1 cellular context compared by ENCODE assay signal in the genomic region with DNA sequence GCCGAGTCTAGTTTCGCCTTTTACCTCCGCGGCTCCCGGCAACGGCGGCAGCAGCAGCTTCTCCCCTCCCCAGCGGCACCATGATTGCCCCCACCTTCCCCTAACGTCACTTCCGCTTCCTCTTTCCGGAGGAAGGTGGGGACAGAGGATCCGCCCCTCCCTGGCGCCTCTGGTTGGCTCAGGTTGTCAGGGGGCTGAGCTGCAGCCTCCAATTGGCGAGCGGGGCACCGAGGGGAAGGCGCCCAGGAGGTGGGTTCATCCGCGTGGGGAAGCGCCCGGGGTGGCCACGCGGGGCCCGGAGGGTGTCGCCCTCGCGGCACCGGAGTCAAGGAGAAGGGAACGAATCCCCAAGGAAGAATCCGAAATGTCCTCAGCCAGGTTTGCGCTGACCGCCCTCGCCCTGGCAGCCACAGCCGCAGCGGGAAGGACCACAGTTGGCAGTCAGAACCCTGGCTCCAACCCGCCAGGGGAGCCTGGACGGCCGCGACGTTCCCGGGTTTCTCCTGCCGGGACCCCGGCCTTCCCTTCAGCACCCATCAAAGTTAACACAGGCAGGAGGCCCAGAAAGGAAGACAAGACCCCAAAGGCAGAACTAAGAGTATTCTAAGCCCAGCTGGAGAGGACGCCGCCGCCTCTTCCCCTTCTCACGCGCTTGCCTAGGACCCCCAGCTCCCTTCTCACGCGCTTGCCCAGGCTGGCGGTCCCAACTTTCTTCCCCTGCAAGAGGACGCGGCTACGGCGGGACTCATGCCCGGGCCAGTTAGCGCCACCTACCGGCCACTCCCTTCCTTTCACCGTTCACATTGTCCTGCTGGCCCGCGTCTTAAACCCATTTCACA.
TF ChIP-seq lines count a peak whose summit lies in the region.

A gene (minus strand): TSS at position 86 of the 839 bp plus-strand sequence. CDS start 1,934 bp downstream, outside the sequence.

TF ChIP-seq in HEK293, 187 proteins besides CTCF, POLR2A, EP300 and RAD21 (continued from another document and continues in another):
- TF ChIP-seq, protein P1, sequence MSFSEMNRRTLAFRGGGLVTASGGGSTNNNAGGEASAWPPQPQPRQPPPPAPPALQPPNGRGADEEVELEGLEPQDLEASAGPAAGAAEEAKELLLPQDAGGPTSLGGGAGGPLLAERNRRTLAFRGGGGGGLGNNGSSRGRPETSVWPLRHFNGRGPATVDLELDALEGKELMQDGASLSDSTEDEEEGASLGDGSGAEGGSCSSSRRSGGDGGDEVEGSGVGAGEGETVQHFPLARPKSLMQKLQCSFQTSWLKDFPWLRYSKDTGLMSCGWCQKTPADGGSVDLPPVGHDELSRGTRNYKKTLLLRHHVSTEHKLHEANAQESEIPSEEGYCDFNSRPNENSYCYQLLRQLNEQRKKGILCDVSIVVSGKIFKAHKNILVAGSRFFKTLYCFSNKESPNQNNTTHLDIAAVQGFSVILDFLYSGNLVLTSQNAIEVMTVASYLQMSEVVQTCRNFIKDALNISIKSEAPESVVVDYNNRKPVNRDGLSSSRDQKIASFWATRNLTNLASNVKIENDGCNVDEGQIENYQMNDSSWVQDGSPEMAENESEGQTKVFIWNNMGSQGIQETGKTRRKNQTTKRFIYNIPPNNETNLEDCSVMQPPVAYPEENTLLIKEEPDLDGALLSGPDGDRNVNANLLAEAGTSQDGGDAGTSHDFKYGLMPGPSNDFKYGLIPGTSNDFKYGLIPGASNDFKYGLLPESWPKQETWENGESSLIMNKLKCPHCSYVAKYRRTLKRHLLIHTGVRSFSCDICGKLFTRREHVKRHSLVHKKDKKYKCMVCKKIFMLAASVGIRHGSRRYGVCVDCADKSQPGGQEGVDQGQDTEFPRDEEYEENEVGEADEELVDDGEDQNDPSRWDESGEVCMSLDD (tag by site-specific recombination; IDR thresholded peaks at IDR 0.05), result peak; percentile 84
- TF ChIP-seq, protein P2, sequence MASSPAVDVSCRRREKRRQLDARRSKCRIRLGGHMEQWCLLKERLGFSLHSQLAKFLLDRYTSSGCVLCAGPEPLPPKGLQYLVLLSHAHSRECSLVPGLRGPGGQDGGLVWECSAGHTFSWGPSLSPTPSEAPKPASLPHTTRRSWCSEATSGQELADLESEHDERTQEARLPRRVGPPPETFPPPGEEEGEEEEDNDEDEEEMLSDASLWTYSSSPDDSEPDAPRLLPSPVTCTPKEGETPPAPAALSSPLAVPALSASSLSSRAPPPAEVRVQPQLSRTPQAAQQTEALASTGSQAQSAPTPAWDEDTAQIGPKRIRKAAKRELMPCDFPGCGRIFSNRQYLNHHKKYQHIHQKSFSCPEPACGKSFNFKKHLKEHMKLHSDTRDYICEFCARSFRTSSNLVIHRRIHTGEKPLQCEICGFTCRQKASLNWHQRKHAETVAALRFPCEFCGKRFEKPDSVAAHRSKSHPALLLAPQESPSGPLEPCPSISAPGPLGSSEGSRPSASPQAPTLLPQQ (tag by site-specific recombination; IDR thresholded peaks at IDR 0.05), result peak; percentile 36; the same call in 1 of the 2 replicates
- TF ChIP-seq MZF1 (tag by site-specific recombination; IDR thresholded peaks at IDR 0.05; ENCODE audit: borderline replicate concordance) (0 out of 2 replicates have a peak, but pooled peaks have one; percentile 56), YY1 (tag by site-specific recombination; IDR thresholded peaks at IDR 0.05) (peak; percentile 84), ZNF777 (tag by site-specific recombination; IDR thresholded peaks at IDR 0.05; ENCODE audit: borderline replicate concordance) (peak; percentile 73), ZBTB8A (tag by site-specific recombination; IDR thresholded peaks at IDR 0.05) (peak; percentile 75), ZNF302 (tag by site-specific recombination; IDR thresholded peaks at IDR 0.05; ENCODE audit: low read depth) (no peak), ZNF324 (tag by site-specific recombination; IDR thresholded peaks at IDR 0.05) (peak; percentile 54; the same call in 1 of the 2 replicates), ZBTB48 (tag by site-specific recombination; IDR thresholded peaks at IDR 0.05) (peak; percentile 76; the same call in 1 of the 2 replicates), EGR2 (tag by site-specific recombination; IDR thresholded peaks at IDR 0.05; ENCODE audit: low read depth) (peak; percentile 51), ZNF561 (tag by site-specific recombination; IDR thresholded peaks at IDR 0.05; ENCODE audit: borderline replicate concordance) (peak; percentile 95), SP7 (tag by site-specific recombination; IDR thresholded peaks at IDR 0.05) (peak; percentile 68), PRDM1 (tag by site-specific recombination; IDR thresholded peaks at IDR 0.05) (0 out of 2 replicates have a peak, but pooled peaks have one; percentile 22), KLF1 (tag by site-specific recombination; IDR thresholded peaks at IDR 0.05) (peak; percentile 81), ZNF629 (tag by site-specific recombination; IDR thresholded peaks at IDR 0.05) (peak; percentile 72), KLF10 (tag by site-specific recombination; IDR thresholded peaks at IDR 0.05) (peak; percentile 93), IKZF3 (tag by site-specific recombination; IDR thresholded peaks at IDR 0.05) (peak; percentile 89), ZNF239 (tag by site-specific recombination; IDR thresholded peaks at IDR 0.05) (0 out of 2 replicates have a peak, but pooled peaks have one; percentile 13), ZNF174 (tag by site-specific recombination; IDR thresholded peaks at IDR 0.05) (no peak), KLF9 (tag by site-specific recombination; IDR thresholded peaks at IDR 0.05; ENCODE audit: low read depth) (peak; percentile 65; the same call in 1 of the 2 replicates), ZNF610 (tag by site-specific recombination; IDR thresholded peaks at IDR 0.05; ENCODE audit: borderline replicate concordance) (0 out of 2 replicates have a peak, but pooled peaks have one; percentile 46), SP2 (tag by site-specific recombination; IDR thresholded peaks at IDR 0.05) (peak; percentile 99)
- TF ChIP-seq, protein P3, sequence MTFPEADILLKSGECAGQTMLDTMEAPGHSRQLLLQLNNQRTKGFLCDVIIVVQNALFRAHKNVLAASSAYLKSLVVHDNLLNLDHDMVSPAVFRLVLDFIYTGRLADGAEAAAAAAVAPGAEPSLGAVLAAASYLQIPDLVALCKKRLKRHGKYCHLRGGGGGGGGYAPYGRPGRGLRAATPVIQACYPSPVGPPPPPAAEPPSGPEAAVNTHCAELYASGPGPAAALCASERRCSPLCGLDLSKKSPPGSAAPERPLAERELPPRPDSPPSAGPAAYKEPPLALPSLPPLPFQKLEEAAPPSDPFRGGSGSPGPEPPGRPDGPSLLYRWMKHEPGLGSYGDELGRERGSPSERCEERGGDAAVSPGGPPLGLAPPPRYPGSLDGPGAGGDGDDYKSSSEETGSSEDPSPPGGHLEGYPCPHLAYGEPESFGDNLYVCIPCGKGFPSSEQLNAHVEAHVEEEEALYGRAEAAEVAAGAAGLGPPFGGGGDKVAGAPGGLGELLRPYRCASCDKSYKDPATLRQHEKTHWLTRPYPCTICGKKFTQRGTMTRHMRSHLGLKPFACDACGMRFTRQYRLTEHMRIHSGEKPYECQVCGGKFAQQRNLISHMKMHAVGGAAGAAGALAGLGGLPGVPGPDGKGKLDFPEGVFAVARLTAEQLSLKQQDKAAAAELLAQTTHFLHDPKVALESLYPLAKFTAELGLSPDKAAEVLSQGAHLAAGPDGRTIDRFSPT (tag by site-specific recombination; IDR thresholded peaks at IDR 0.05), result peak; percentile 97; the same call in 1 of the 2 replicates
- TF ChIP-seq, protein P4, sequence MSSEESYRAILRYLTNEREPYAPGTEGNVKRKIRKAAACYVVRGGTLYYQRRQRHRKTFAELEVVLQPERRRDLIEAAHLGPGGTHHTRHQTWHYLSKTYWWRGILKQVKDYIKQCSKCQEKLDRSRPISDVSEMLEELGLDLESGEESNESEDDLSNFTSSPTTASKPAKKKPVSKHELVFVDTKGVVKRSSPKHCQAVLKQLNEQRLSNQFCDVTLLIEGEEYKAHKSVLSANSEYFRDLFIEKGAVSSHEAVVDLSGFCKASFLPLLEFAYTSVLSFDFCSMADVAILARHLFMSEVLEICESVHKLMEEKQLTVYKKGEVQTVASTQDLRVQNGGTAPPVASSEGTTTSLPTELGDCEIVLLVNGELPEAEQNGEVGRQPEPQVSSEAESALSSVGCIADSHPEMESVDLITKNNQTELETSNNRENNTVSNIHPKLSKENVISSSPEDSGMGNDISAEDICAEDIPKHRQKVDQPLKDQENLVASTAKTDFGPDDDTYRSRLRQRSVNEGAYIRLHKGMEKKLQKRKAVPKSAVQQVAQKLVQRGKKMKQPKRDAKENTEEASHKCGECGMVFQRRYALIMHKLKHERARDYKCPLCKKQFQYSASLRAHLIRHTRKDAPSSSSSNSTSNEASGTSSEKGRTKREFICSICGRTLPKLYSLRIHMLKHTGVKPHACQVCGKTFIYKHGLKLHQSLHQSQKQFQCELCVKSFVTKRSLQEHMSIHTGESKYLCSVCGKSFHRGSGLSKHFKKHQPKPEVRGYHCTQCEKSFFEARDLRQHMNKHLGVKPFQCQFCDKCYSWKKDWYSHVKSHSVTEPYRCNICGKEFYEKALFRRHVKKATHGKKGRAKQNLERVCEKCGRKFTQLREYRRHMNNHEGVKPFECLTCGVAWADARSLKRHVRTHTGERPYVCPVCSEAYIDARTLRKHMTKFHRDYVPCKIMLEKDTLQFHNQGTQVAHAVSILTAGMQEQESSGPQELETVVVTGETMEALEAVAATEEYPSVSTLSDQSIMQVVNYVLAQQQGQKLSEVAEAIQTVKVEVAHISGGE (tag by site-specific recombination; conservative IDR thresholded peaks at IDR 0.05; ENCODE audit: low read depth), result peak; percentile 91
- TF ChIP-seq, protein P5, sequence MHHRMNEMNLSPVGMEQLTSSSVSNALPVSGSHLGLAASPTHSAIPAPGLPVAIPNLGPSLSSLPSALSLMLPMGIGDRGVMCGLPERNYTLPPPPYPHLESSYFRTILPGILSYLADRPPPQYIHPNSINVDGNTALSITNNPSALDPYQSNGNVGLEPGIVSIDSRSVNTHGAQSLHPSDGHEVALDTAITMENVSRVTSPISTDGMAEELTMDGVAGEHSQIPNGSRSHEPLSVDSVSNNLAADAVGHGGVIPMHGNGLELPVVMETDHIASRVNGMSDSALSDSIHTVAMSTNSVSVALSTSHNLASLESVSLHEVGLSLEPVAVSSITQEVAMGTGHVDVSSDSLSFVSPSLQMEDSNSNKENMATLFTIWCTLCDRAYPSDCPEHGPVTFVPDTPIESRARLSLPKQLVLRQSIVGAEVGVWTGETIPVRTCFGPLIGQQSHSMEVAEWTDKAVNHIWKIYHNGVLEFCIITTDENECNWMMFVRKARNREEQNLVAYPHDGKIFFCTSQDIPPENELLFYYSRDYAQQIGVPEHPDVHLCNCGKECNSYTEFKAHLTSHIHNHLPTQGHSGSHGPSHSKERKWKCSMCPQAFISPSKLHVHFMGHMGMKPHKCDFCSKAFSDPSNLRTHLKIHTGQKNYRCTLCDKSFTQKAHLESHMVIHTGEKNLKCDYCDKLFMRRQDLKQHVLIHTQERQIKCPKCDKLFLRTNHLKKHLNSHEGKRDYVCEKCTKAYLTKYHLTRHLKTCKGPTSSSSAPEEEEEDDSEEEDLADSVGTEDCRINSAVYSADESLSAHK (tag by site-specific recombination; IDR thresholded peaks at IDR 0.05), result 0 out of 2 replicates have a peak, but pooled peaks have one; percentile 21
- TF ChIP-seq, protein P6, sequence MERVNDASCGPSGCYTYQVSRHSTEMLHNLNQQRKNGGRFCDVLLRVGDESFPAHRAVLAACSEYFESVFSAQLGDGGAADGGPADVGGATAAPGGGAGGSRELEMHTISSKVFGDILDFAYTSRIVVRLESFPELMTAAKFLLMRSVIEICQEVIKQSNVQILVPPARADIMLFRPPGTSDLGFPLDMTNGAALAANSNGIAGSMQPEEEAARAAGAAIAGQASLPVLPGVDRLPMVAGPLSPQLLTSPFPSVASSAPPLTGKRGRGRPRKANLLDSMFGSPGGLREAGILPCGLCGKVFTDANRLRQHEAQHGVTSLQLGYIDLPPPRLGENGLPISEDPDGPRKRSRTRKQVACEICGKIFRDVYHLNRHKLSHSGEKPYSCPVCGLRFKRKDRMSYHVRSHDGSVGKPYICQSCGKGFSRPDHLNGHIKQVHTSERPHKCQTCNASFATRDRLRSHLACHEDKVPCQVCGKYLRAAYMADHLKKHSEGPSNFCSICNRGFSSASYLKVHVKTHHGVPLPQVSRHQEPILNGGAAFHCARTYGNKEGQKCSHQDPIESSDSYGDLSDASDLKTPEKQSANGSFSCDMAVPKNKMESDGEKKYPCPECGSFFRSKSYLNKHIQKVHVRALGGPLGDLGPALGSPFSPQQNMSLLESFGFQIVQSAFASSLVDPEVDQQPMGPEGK (tag by site-specific recombination; IDR thresholded peaks at IDR 0.05), result peak; percentile 96
- TF ChIP-seq, protein P7, sequence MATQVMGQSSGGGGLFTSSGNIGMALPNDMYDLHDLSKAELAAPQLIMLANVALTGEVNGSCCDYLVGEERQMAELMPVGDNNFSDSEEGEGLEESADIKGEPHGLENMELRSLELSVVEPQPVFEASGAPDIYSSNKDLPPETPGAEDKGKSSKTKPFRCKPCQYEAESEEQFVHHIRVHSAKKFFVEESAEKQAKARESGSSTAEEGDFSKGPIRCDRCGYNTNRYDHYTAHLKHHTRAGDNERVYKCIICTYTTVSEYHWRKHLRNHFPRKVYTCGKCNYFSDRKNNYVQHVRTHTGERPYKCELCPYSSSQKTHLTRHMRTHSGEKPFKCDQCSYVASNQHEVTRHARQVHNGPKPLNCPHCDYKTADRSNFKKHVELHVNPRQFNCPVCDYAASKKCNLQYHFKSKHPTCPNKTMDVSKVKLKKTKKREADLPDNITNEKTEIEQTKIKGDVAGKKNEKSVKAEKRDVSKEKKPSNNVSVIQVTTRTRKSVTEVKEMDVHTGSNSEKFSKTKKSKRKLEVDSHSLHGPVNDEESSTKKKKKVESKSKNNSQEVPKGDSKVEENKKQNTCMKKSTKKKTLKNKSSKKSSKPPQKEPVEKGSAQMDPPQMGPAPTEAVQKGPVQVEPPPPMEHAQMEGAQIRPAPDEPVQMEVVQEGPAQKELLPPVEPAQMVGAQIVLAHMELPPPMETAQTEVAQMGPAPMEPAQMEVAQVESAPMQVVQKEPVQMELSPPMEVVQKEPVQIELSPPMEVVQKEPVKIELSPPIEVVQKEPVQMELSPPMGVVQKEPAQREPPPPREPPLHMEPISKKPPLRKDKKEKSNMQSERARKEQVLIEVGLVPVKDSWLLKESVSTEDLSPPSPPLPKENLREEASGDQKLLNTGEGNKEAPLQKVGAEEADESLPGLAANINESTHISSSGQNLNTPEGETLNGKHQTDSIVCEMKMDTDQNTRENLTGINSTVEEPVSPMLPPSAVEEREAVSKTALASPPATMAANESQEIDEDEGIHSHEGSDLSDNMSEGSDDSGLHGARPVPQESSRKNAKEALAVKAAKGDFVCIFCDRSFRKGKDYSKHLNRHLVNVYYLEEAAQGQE (tag by site-specific recombination; IDR thresholded peaks at IDR 0.05), result peak; percentile 34; the same call in 1 of the 2 replicates
- TF ChIP-seq, protein P8, sequence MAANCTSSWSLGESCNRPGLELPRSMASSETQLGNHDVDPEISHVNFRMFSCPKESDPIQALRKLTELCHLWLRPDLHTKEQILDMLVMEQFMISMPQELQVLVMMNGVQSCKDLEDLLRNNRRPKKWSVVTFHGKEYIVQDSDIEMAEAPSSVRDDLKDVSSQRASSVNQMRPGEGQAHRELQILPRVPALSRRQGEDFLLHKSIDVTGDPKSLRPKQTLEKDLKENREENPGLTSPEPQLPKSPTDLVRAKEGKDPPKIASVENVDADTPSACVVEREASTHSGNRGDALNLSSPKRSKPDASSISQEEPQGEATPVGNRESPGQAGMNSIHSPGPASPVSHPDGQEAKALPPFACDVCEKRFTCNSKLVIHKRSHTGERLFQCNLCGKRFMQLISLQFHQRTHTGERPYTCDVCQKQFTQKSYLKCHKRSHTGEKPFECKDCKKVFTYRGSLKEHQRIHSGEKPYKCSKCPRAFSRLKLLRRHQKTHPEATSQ (tag by site-specific recombination; IDR thresholded peaks at IDR 0.05), result peak; percentile 17; the same call in 1 of the 2 replicates
